8 cellular contexts compared by ENCODE assay signal in genomic region chr5:66144074-66144798, GRCh38. TPM values are rescaled to one million over a fixed set of nuclear protein-coding genes. Genes with fewer than 3 reads are reported as not detected.
DNase-seq lines count a peak whose midpoint lies in the region; ATAC-seq and TF ChIP-seq lines count a peak whose summit lies in the region.

SREK1 (plus strand) TSS chr5:66144300; CDS start chr5:66144377, 77 bp downstream.

- under 1% methylated on average over 83 of the region's 83 CpGs for WGBS in HUES64

- peaks cover 19% of the 10 kb centered on the region for H3K4me1 Mint-ChIP-seq in endothelial cell (ENCODE audit: unreplicated experiment)
- peaks cover 24% of the 10 kb centered on the region for H3K4me1 Mint-ChIP-seq in mesothelial cell of epicardium

- peak; percentile 91 for ATAC-seq in GM21515 (IDR thresholded peaks at IDR 0.05; ENCODE audit: unreplicated experiment)

- peaks cover 13% of the 10 kb centered on the region; the same call in 1 of the 2 replicates for H3K4me1 ChIP-seq in HUES64 (ENCODE audit: insufficient read depth, low read length)
- H3K4me1 ChIP-seq in OCI-LY3 (ENCODE audit: low read length) = peaks cover 17% of the 10 kb centered on the region

- H3K27me3 ChIP-seq in HUES64 (ENCODE audit: insufficient read depth, low read length) = no peaks in the 10 kb centered on the region
- H3K27me3 ChIP-seq in OCI-LY3 (ENCODE audit: low read depth, low read length) = no peaks in the 10 kb centered on the region

- H3K36me3 Mint-ChIP-seq in endothelial cell (ENCODE audit: low read depth, unreplicated experiment) = no peaks in the 10 kb centered on the region
- H3K36me3 Mint-ChIP-seq in mesothelial cell of epicardium = peaks cover under 1% of the 10 kb centered on the region

- peak within 1 kb of the TSS; percentile 100 for H3K27ac ChIP-seq in HUES64 (ENCODE audit: low read depth, low read length)
- H3K27ac ChIP-seq in OCI-LY3 (ENCODE audit: low read length) = peak within 1 kb of the TSS; percentile 90

- H3K9ac ChIP-seq in HUES64 (ENCODE audit: low read depth, low read length) = peak within 1 kb of the TSS; percentile 98
- H3K9ac ChIP-seq in OCI-LY3 (ENCODE audit: low read length) = peak within 1 kb of the TSS; percentile 99

- H3K4me3 Mint-ChIP-seq in endothelial cell (ENCODE audit: unreplicated experiment) (peak within 1 kb of the TSS; percentile 98), mesothelial cell of epicardium (peak within 1 kb of the TSS; percentile 88)

- H2AFZ ChIP-seq in OCI-LY3 (ENCODE audit: low read depth, low read length) = peak within 1 kb of the TSS; percentile 89

- H3K36me3 ChIP-seq in HUES64 (ENCODE audit: insufficient read depth, low read length) = peaks cover 3% of the 10 kb centered on the region; the same call in 1 of the 2 replicates
- H3K36me3 ChIP-seq in OCI-LY3 (replicated peaks; ENCODE audit: low read depth, low read length) = peaks cover 7% of the 10 kb centered on the region

- peaks cover 8% of the 10 kb centered on the region for H3K27me3 Mint-ChIP-seq in endothelial cell (ENCODE audit: unreplicated experiment)
- peaks cover 10% of the 10 kb centered on the region for H3K27me3 Mint-ChIP-seq in mesothelial cell of epicardium (ENCODE audit: low read depth)

- no peaks in the 10 kb centered on the region for H3K9me3 ChIP-seq in HUES64 (ENCODE audit: insufficient read depth, low read depth, low read length)
- H3K9me3 ChIP-seq in OCI-LY3 (ENCODE audit: insufficient read depth, low read length) = no peaks in the 10 kb centered on the region

- H4K20me1 ChIP-seq in OCI-LY3 (ENCODE audit: insufficient read depth, low read length) = no peaks in the 10 kb centered on the region

- H3K9me3 Mint-ChIP-seq in endothelial cell (ENCODE audit: unreplicated experiment) (no peaks in the 10 kb centered on the region), mesothelial cell of epicardium (no peaks in the 10 kb centered on the region)

- TF ChIP-seq CTCF in OCI-LY3 (IDR thresholded peaks at IDR 0.05; ENCODE audit: low read depth, low read length) (no peak), endothelial cell (IDR thresholded peaks at IDR 0.05; ENCODE audit: unreplicated experiment) (no peak), mesothelial cell of epicardium (IDR thresholded peaks at IDR 0.05; ENCODE audit: unreplicated experiment) (no peak)

- peaks cover 48% of the 10 kb centered on the region for H3K79me2 ChIP-seq in OCI-LY3 (ENCODE audit: low read length)

- H3K4me3 ChIP-seq in HUES64 (ENCODE audit: low read length) (peak within 1 kb of the TSS; percentile 94), OCI-LY3 (ENCODE audit: low read length) (peak within 1 kb of the TSS; percentile 97)

- peak within 1 kb of the TSS; percentile 99 for H3K27ac Mint-ChIP-seq in endothelial cell (ENCODE audit: unreplicated experiment)
- H3K27ac Mint-ChIP-seq in mesothelial cell of epicardium = peak within 1 kb of the TSS; percentile 98

- peak; percentile 97 for DNase-seq in D341Med (ENCODE audit: low spot score)
- DNase-seq in activated CD8-positive, alpha-beta memory T cell treated with anti-CD3 and anti-CD28 coated beads, Interleukin-2, amount 50 U/mL, for 48 hours = peak; percentile 94
- DNase-seq in endothelial cell (ENCODE audit: low spot score) = peak; percentile 92
- peak; percentile 86 to 93 for DNase-seq in mesothelial cell of epicardium (ENCODE audit: low spot score in 2 of 2, unreplicated experiment in 2 of 2)
- peak; percentile 77 for DNase-seq in stimulated activated CD8-positive, alpha-beta memory T cell treated with anti-CD3 and anti-CD28 coated beads, Interleukin-15, amount 100 ng/mL, for 4 hours (ENCODE audit: low read depth in 2 of 2)

- peak within 1 kb of the TSS; percentile 94 for H3K4me2 ChIP-seq in OCI-LY3 (ENCODE audit: low read length)

RNA-seq across cellular contexts. Expression of gene SREK1, which starts in this region (rescaled TPM):
- polyA plus RNA-seq in HUES64 (2013, experiment 1 of 2) = 32.3 TPM
- polyA plus RNA-seq in HUES64 (2013, experiment 2 of 2) = 31.6 TPM
- 68.2 TPM for total RNA-seq in endothelial cell (ENCODE audit: unreplicated experiment)
- total RNA-seq in mesothelial cell of epicardium = 128 to 142 TPM (median 138 TPM) in 3 replicates

Comparison
In these comparisons a context has a peak if more than half of its experiments do, and no peak if none do; other contexts are left out.
1. Peak in every context shown above with its lines: DNase-seq, ATAC-seq, H3K4me3 ChIP-seq and H3K27ac ChIP-seq.